ENCODE assay signal across 1 cellular context in the genomic region with DNA sequence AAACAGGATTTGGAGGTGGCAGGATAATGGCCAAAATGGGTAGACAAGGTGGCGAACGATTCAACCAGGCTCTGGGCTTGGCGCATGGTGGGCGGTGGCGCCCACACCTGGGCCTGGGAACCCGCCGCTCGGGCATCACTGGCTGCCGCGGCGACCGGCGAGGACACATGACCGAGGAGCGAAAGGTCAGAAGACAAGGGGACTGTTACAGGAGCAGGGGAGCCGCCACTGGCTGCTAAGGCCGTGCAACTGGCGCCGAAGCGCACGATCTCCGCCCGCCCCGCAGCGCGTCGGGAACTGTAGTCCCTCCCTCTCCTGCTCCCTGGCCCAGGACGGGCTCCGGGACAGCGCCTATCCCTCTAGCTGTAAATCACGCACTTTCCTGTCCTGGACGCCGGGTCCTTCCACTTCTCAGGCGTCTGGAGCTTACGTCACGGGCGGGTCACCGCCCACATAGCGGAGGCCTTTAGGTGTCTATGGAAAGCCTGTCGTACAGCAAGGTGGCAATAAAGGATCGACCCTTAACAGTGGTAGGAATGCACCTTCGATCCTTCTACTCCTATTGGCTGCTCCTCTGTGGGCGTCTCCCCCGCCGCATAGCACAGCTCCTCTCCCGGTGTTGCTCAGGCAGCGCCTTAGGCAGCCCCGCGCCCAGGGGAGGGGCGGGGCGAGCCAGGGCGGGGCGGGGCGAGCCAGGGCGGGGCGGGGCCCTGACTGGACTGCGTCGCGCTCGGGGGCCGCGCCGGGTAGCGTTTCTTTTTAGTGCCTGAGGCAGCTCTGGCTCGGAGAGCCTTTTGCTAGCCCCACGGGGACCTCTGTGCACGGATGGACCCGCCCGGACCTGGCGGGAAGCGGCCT.
TF ChIP-seq lines count a peak whose summit lies in the region.

ICE1 (plus strand) TSS at position 717 of the 858 bp plus-strand sequence. CDS start 239 bp downstream, outside the sequence.

TF ChIP-seq in HepG2, 621 proteins besides CTCF, POLR2A, EP300 and RAD21 (continued from another document and continues in another):
- TF ChIP-seq, protein P1, sequence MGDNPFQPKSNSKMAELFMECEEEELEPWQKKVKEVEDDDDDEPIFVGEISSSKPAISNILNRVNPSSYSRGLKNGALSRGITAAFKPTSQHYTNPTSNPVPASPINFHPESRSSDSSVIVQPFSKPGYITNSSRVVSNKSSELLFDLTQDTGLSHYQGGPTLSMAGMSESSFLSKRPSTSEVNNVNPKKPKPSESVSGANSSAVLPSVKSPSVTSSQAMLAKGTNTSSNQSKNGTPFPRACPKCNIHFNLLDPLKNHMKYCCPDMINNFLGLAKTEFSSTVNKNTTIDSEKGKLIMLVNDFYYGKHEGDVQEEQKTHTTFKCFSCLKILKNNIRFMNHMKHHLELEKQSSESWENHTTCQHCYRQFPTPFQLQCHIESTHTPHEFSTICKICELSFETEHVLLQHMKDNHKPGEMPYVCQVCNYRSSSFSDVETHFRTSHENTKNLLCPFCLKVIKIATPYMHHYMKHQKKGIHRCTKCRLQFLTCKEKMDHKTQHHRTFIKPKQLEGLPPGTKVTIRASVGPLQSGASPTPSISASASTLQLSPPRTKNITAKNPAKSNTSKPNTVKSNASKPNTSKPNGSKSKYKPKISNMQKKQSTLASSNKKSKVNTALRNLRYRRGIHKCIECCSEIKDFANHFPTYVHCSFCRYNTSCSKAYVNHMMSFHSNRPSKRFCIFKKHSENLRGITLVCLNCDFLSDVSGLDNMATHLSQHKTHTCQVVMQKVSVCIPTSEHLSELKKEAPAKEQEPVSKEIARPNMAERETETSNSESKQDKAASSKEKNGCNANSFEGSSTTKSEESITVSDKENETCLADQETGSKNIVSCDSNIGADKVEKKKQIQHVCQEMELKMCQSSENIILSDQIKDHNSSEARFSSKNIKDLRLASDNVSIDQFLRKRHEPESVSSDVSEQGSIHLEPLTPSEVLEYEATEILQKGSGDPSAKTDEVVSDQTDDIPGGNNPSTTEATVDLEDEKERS (CRISPR knock-in tag; IDR thresholded peaks at IDR 0.05), result no peak
- TF ChIP-seq ZNF580 (CRISPR knock-in tag; IDR thresholded peaks at IDR 0.05; ENCODE audit: borderline replicate concordance, low read depth) (no peak), ZNF782 (CRISPR knock-in tag; IDR thresholded peaks at IDR 0.05; ENCODE audit: borderline replicate concordance) (peak; percentile 81; the same call in 1 of the 2 replicates), CEBPB (IDR thresholded peaks at IDR 0.05; ENCODE audit: borderline replicate concordance, low read depth, low read length) (no peak), ZNF841 (CRISPR knock-in tag; IDR thresholded peaks at IDR 0.05; ENCODE audit: borderline replicate concordance) (no peak), ZNF362 (CRISPR knock-in tag; IDR thresholded peaks at IDR 0.05; ENCODE audit: borderline replicate concordance) (no peak), GMEB1 (CRISPR knock-in tag; IDR thresholded peaks at IDR 0.05; ENCODE audit: borderline replicate concordance) (peak; percentile 94), KLF6 (CRISPR knock-in tag; IDR thresholded peaks at IDR 0.05) (no peak; the same call in none of the 2 replicates), CREBL2 (CRISPR knock-in tag; IDR thresholded peaks at IDR 0.05; ENCODE audit: borderline replicate concordance) (no peak), FOXA3 (CRISPR knock-in tag; IDR thresholded peaks at IDR 0.05) (peak; percentile 58), THAP9 (CRISPR knock-in tag; IDR thresholded peaks at IDR 0.05; ENCODE audit: borderline replicate concordance) (peak; percentile 63; the same call in 1 of the 2 replicates), IRF2 (CRISPR knock-in tag; IDR thresholded peaks at IDR 0.05) (peak; percentile 87), ZBTB14 (CRISPR knock-in tag; IDR thresholded peaks at IDR 0.05) (no peak), ZNF687 (CRISPR knock-in tag; IDR thresholded peaks at IDR 0.05) (peak; percentile 95), ZNF597 (CRISPR knock-in tag; IDR thresholded peaks at IDR 0.05) (no peak), CBFB (CRISPR knock-in tag; IDR thresholded peaks at IDR 0.05) (no peak), ZNF770 (CRISPR knock-in tag; IDR thresholded peaks at IDR 0.05) (no peak), ZNF263 (CRISPR knock-in tag; IDR thresholded peaks at IDR 0.05) (no peak)
- TF ChIP-seq, protein P2, sequence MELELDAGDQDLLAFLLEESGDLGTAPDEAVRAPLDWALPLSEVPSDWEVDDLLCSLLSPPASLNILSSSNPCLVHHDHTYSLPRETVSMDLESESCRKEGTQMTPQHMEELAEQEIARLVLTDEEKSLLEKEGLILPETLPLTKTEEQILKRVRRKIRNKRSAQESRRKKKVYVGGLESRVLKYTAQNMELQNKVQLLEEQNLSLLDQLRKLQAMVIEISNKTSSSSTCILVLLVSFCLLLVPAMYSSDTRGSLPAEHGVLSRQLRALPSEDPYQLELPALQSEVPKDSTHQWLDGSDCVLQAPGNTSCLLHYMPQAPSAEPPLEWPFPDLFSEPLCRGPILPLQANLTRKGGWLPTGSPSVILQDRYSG (CRISPR knock-in tag; IDR thresholded peaks at IDR 0.05), result no peak
- TF ChIP-seq, protein P3, sequence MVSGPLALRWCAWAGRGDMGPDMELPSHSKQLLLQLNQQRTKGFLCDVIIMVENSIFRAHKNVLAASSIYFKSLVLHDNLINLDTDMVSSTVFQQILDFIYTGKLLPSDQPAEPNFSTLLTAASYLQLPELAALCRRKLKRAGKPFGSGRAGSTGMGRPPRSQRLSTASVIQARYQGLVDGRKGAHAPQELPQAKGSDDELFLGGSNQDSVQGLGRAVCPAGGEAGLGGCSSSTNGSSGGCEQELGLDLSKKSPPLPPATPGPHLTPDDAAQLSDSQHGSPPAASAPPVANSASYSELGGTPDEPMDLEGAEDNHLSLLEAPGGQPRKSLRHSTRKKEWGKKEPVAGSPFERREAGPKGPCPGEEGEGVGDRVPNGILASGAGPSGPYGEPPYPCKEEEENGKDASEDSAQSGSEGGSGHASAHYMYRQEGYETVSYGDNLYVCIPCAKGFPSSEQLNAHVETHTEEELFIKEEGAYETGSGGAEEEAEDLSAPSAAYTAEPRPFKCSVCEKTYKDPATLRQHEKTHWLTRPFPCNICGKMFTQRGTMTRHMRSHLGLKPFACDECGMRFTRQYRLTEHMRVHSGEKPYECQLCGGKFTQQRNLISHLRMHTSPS (CRISPR knock-in tag; IDR thresholded peaks at IDR 0.05; ENCODE audit: low read depth), result no peak
- TF ChIP-seq, protein P4, sequence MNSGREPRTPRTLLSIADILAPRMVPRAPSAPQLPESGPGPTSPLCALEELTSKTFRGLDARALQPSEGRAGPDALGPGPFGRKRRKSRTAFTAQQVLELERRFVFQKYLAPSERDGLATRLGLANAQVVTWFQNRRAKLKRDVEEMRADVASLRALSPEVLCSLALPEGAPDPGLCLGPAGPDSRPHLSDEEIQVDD (CRISPR knock-in tag; IDR thresholded peaks at IDR 0.05; ENCODE audit: borderline replicate concordance), result 0 out of 2 replicates have a peak, but pooled peaks have one; percentile 49
